ENCODE assay signal across 10 cellular contexts in the genomic region with DNA sequence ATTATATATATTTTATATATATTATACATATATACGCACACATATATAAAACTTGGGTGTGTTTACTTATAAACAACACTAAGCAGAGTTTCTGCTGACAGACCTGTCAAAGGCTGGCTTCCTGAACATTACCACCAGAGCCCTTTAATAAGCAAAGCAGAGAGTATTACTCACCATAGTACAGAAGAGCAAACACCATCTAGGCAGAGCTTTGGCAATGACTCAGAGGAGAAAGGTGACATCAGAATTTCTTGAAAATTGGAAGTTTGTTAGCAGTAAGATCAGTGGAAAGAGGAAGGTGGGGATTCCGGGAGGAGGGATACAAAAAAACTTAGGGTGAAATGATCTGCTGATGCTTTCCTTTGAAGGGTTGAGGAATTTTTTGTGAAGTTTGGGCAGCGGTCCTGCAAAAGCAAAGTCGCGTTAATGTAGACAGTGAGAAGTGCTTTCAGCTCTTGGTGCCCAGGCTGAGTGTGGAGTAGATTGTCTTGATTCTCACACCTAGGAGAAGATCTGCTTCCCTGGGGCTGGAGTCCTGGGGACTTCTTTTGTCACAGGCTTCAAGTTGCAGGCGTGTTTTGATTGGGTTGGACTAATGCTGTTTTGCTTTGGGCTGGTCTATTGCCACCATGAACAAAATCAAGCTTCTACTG.
DNase-seq lines count a peak whose midpoint lies in the region; ATAC-seq and TF ChIP-seq lines count a peak whose summit lies in the region.
"Had no signal": no experiment of that assay in that cellular context is flagged by ENCODE, and none has a peak within 500 bp of the region (broad histone marks: within the 10 kb centered on the region; RNA-seq: fewer than 3 reads in every experiment).

No MANE protein-coding gene starts in this region.

- H2AFZ ChIP-seq in hepatocyte, result no peak overlapping the region

- intact Hi-C loops in esophagus squamous epithelium (cut with DNase I), result no loop called here

- H3K9me3 ChIP-seq in HEK293 (ENCODE audit: control insufficient read depth, insufficient read depth, low read depth, low read length) (no peaks in the 10 kb centered on the region), hepatocyte (ENCODE audit: low read depth) (no peaks in the 10 kb centered on the region), esophagus squamous epithelium (no peaks in the 10 kb centered on the region)

- H3K36me3 ChIP-seq in HEK293 (ENCODE audit: control insufficient read depth in 2 of 2, insufficient read depth in 1 of 2, low read length in 2 of 2) (no peaks in the 10 kb centered on the region), hepatocyte (replicated peaks; ENCODE audit: insufficient read depth, low read depth) (no peaks in the 10 kb centered on the region), esophagus squamous epithelium (no peaks in the 10 kb centered on the region)

- CTCF ChIA-PET in HEK293 (lab: Yijun Ruan, JAX), result interaction anchor here (0.6 to 1.8 kb wide), 4 partner anchors 13 to 88 kb away, joined by 3 to 5 read pairs (median 4); no protein-coding TSS in a partner anchor
- CTCF ChIA-PET in activated CD8-positive, alpha-beta T cell treated with anti-CD3 and anti-CD28 coated beads, Interleukin-2, amount 10 ng/mL, durations not matched to agents 7 days and 5 days (lab: Charles Lee), result interaction anchor here (0.8 to 2.5 kb wide), 4 partner anchors 13 to 73 kb away, joined by 3 to 10 read pairs (median 7); no protein-coding TSS in a partner anchor

- peaks cover 55% of the 10 kb centered on the region for H3K4me1 Mint-ChIP-seq in activated CD8-positive, alpha-beta T cell treated with anti-CD3 and anti-CD28 coated beads, Interleukin-2, amount 10 ng/mL, durations not matched to agents 7 days and 5 days (ENCODE audit: low read depth)

- H3K4me1 ChIP-seq in HEK293 (ENCODE audit: control insufficient read depth, insufficient read depth, low read length), result 0 out of 2 replicates have a peak, but pooled peaks cover 4% of the 10 kb centered on the region
- no peaks in the 10 kb centered on the region for H3K4me1 ChIP-seq in hepatocyte (ENCODE audit: insufficient read depth)
- peaks cover 0 to 2% (median 0%) of the 10 kb centered on the region in 3 donors for H3K4me1 ChIP-seq in esophagus squamous epithelium

- peak; percentile 28 for ATAC-seq in activated CD8-positive, alpha-beta T cell treated with anti-CD3 and anti-CD28 coated beads, Interleukin-2, amount 10 ng/mL, durations not matched to agents 7 days and 5 days
- ATAC-seq in GM21723 (IDR thresholded peaks at IDR 0.05; ENCODE audit: unreplicated experiment) (no peak), GM18498 (IDR thresholded peaks at IDR 0.05; ENCODE audit: unreplicated experiment) (no peak)

- TF ChIP-seq CTCF in HEK293 (tag by site-specific recombination; IDR thresholded peaks at IDR 0.05), result no peak
- no peak for TF ChIP-seq CTCF in hepatocyte (IDR thresholded peaks at IDR 0.05; ENCODE audit: poor library complexity)
- no peak for TF ChIP-seq CTCF in esophagus squamous epithelium (IDR thresholded peaks at IDR 0.05)

- H3K36me3 Mint-ChIP-seq in activated CD8-positive, alpha-beta T cell treated with anti-CD3 and anti-CD28 coated beads, Interleukin-2, amount 10 ng/mL, durations not matched to agents 7 days and 5 days (ENCODE audit: low read depth), result no peaks in the 10 kb centered on the region

- WGBS in hepatocyte (ENCODE audit: low lambda C conversion rate, missing lambda C conversion rate), result 87% methylated on average over 6 of the region's 6 CpGs
- WGBS in esophagus squamous epithelium, 2 donors, result 69 to 76% methylated on average over 6 of the region's 6 CpGs

- no peak overlapping the region for H3K4me3 Mint-ChIP-seq in activated CD8-positive, alpha-beta T cell treated with anti-CD3 and anti-CD28 coated beads, Interleukin-2, amount 10 ng/mL, durations not matched to agents 7 days and 5 days

- DNase-seq in AG20443 (ENCODE audit: low spot score) (peak; percentile 40), hepatocyte (ENCODE audit: low spot score) (peak; percentile 52), NCI-H510A treated with DMSO at 0.1 percent for 48 hours (lab: John Stamatoyannopoulos, UW) (no peak), esophagus squamous epithelium (lab: John Stamatoyannopoulos, UW) (no peak)
- peak; percentile 20 for DNase-seq in activated CD8-positive, alpha-beta T cell treated with anti-CD3 and anti-CD28 coated beads, Interleukin-2, amount 10 ng/mL, durations not matched to agents 7 days and 5 days
- DNase-seq: effector CD8-positive, alpha-beta T cell had no signal

- H3K9me3 Mint-ChIP-seq in activated CD8-positive, alpha-beta T cell treated with anti-CD3 and anti-CD28 coated beads, Interleukin-2, amount 10 ng/mL, durations not matched to agents 7 days and 5 days (ENCODE audit: insufficient read depth), result no peaks in the 10 kb centered on the region

- no peak for TF ChIP-seq POLR2A in esophagus squamous epithelium (IDR thresholded peaks at IDR 0.05)

- no peaks in the 10 kb centered on the region for H3K27me3 Mint-ChIP-seq in activated CD8-positive, alpha-beta T cell treated with anti-CD3 and anti-CD28 coated beads, Interleukin-2, amount 10 ng/mL, durations not matched to agents 7 days and 5 days (ENCODE audit: low read depth)

- H3K4me3 ChIP-seq in HEK293 (ENCODE audit: low read depth, low read length) (no peak overlapping the region), hepatocyte (no peak overlapping the region), esophagus squamous epithelium (no peak overlapping the region)
- H3K4me3 ChIP-seq: lung had no signal

- H3K27me3 ChIP-seq in hepatocyte, result no peaks in the 10 kb centered on the region
- H3K27me3 ChIP-seq in esophagus squamous epithelium, result peaks cover 0 to 16% (median 0%) of the 10 kb centered on the region in 4 donors

- no peaks in the 10 kb centered on the region for H4K20me1 ChIP-seq in hepatocyte (ENCODE audit: insufficient read depth, poor library complexity, severe bottlenecking)

- no peak overlapping the region for H3K4me2 ChIP-seq in hepatocyte

- H3K79me2 ChIP-seq in hepatocyte, result no peaks in the 10 kb centered on the region

- peak overlapping the region; percentile 7 for H3K27ac Mint-ChIP-seq in activated CD8-positive, alpha-beta T cell treated with anti-CD3 and anti-CD28 coated beads, Interleukin-2, amount 10 ng/mL, durations not matched to agents 7 days and 5 days

- no peaks in the 10 kb centered on the region for H3K9me2 ChIP-seq in hepatocyte (replicated peaks; ENCODE audit: insufficient read depth)

- POLR2A ChIA-PET in HEK293 (lab: Yijun Ruan, JAX), result no interaction called here
- POLR2A ChIA-PET in activated CD8-positive, alpha-beta T cell treated with anti-CD3 and anti-CD28 coated beads, Interleukin-2, amount 10 ng/mL, durations not matched to agents 7 days and 5 days (lab: Charles Lee), result interaction anchor here (0.7 to 0.9 kb wide), 2 partner anchors 9 to 177 kb away, joined by 3 read pairs; no protein-coding TSS in a partner anchor

- H3K27ac ChIP-seq in HEK293 (ENCODE audit: extremely low read depth, low read depth, low read length) (no peak overlapping the region), hepatocyte (no peak overlapping the region), esophagus squamous epithelium (no peak overlapping the region)

TF ChIP-seq in HEK293, 187 proteins besides CTCF, POLR2A, EP300 and RAD21:
- no peak for TF ChIP-seq ZNF654 (tag by site-specific recombination; IDR thresholded peaks at IDR 0.05; ENCODE audit: low read depth)
- TF ChIP-seq, protein P1, sequence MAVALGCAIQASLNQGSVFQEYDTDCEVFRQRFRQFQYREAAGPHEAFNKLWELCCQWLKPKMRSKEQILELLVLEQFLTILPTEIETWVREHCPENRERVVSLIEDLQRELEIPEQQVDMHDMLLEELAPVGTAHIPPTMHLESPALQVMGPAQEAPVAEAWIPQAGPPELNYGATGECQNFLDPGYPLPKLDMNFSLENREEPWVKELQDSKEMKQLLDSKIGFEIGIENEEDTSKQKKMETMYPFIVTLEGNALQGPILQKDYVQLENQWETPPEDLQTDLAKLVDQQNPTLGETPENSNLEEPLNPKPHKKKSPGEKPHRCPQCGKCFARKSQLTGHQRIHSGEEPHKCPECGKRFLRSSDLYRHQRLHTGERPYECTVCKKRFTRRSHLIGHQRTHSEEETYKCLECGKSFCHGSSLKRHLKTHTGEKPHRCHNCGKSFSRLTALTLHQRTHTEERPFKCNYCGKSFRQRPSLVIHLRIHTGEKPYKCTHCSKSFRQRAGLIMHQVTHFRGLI (tag by site-specific recombination; IDR thresholded peaks at IDR 0.05), result no peak
- 0 out of 2 replicates have a peak, but pooled peaks have one; percentile 43 for TF ChIP-seq PRDM1 (tag by site-specific recombination; IDR thresholded peaks at IDR 0.05)
- no peak for TF ChIP-seq HOXA7 (CRISPR knock-in tag; IDR thresholded peaks at IDR 0.05; ENCODE audit: borderline replicate concordance)
- no peak for TF ChIP-seq ZNF76 (tag by site-specific recombination; IDR thresholded peaks at IDR 0.05; ENCODE audit: borderline replicate concordance, low read depth)
- TF ChIP-seq ZNF777 (tag by site-specific recombination; IDR thresholded peaks at IDR 0.05; ENCODE audit: borderline replicate concordance), result no peak
- no peak for TF ChIP-seq ZNF558 (tag by site-specific recombination; IDR thresholded peaks at IDR 0.05)
- no peak for TF ChIP-seq ZBTB1 (tag by site-specific recombination; IDR thresholded peaks at IDR 0.05)

Comparison
In these comparisons a context has a peak if more than half of its experiments do, and no peak if none do; other contexts are left out.
1. DNase-seq: peak in AG20443 (single experiment), activated CD8-positive, alpha-beta T cell treated with anti-CD3 and anti-CD28 coated beads, Interleukin-2, amount 10 ng/mL, durations not matched to agents 7 days and 5 days (single experiment) and hepatocyte (single experiment); none in NCI-H510A treated with DMSO at 0.1 percent for 48 hours (single experiment) and esophagus squamous epithelium (single experiment).